ENCODE assay signal across 1 cellular context in genomic region chr12:121578230-121579189, GRCh38.
TF ChIP-seq lines count a peak whose summit lies in the region.

No MANE protein-coding gene starts in this region.

TF ChIP-seq in A549, 52 proteins besides CTCF, POLR2A, EP300 and RAD21 (continued from another document):
- TF ChIP-seq, protein P1, sequence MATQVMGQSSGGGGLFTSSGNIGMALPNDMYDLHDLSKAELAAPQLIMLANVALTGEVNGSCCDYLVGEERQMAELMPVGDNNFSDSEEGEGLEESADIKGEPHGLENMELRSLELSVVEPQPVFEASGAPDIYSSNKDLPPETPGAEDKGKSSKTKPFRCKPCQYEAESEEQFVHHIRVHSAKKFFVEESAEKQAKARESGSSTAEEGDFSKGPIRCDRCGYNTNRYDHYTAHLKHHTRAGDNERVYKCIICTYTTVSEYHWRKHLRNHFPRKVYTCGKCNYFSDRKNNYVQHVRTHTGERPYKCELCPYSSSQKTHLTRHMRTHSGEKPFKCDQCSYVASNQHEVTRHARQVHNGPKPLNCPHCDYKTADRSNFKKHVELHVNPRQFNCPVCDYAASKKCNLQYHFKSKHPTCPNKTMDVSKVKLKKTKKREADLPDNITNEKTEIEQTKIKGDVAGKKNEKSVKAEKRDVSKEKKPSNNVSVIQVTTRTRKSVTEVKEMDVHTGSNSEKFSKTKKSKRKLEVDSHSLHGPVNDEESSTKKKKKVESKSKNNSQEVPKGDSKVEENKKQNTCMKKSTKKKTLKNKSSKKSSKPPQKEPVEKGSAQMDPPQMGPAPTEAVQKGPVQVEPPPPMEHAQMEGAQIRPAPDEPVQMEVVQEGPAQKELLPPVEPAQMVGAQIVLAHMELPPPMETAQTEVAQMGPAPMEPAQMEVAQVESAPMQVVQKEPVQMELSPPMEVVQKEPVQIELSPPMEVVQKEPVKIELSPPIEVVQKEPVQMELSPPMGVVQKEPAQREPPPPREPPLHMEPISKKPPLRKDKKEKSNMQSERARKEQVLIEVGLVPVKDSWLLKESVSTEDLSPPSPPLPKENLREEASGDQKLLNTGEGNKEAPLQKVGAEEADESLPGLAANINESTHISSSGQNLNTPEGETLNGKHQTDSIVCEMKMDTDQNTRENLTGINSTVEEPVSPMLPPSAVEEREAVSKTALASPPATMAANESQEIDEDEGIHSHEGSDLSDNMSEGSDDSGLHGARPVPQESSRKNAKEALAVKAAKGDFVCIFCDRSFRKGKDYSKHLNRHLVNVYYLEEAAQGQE (IDR thresholded peaks at IDR 0.05) = no peak
- TF ChIP-seq MAX (IDR thresholded peaks at IDR 0.05) = no peak
- TF ChIP-seq MAZ (IDR thresholded peaks at IDR 0.05; ENCODE audit: borderline replicate concordance, low read depth, low read length) = no peak
- TF ChIP-seq, protein P2, sequence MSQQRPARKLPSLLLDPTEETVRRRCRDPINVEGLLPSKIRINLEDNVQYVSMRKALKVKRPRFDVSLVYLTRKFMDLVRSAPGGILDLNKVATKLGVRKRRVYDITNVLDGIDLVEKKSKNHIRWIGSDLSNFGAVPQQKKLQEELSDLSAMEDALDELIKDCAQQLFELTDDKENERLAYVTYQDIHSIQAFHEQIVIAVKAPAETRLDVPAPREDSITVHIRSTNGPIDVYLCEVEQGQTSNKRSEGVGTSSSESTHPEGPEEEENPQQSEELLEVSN (IDR thresholded peaks at IDR 0.05; ENCODE audit: borderline replicate concordance, low read depth) = no peak
TF ChIP-seq in A549: peak in this region for 0.
